27 cellular contexts compared by ENCODE assay signal in genomic region chr2:11621465-11621864, GRCh38. TPM values are rescaled to one million over a fixed set of nuclear protein-coding genes. Genes with fewer than 3 reads are reported as not detected.
"Had no signal": no experiment of that assay in that cellular context is flagged by ENCODE, and none has a peak within 500 bp of the region (broad histone marks: within the 10 kb centered on the region; RNA-seq: fewer than 3 reads in every experiment).

No MANE protein-coding gene starts in this region.

- H3K4me1 Mint-ChIP-seq: mesothelial cell of epicardium, nephron progenitor cell had no signal

- H3K27me3 ChIP-seq: adrenal gland, esophagus squamous epithelium, right atrium auricular region, tibial nerve had no signal

- H3K9me3 Mint-ChIP-seq: activated T-cell treated with anti-CD3 and anti-CD28 coated beads, Interleukin-2, amount 50 U/mL, for 4 hours; dendritic cell treated with granulocyte-macrophage colony-stimulating factor and Interleukin-4, amounts not matched to agents 40 ng/mL and 50 ng/mL, for 4 days; mesothelial cell of epicardium had no signal

- H3K36me3 Mint-ChIP-seq: activated naive CD4-positive, alpha-beta T cell treated with anti-CD3 and anti-CD28 coated beads, Interleukin-2, amount 50 U/mL, for 72 hours had no signal

- H3K36me3 ChIP-seq: adrenal gland, esophagus squamous epithelium had no signal

- H3K4me1 ChIP-seq: adrenal gland, esophagus squamous epithelium, right atrium auricular region, tibial nerve had no signal

- H3K9me3 ChIP-seq: adrenal gland, esophagus squamous epithelium, right atrium auricular region, tibial nerve had no signal

- H3K27me3 Mint-ChIP-seq: dendritic cell treated with granulocyte-macrophage colony-stimulating factor and Interleukin-4, amounts not matched to agents 40 ng/mL and 50 ng/mL, for 4 days had no signal

- DNase-seq: activated CD4-positive, alpha-beta T cell treated with anti-CD3 and anti-CD28 coated beads, Interleukin-2, amount 50 U/mL, for 1 hour; activated CD4-positive, CD25-positive, alpha-beta regulatory T cell treated with anti-CD3 and anti-CD28 coated beads, Interleukin-2, amount 50 U/mL, for 72 hours; activated CD8-positive, alpha-beta memory T cell treated with anti-CD3 and anti-CD28 coated beads, Interleukin-2, amount 50 U/mL, for 4 hours; activated T-cell treated with anti-CD3 and anti-CD28 coated beads, Interleukin-2, amount 50 U/mL, for 4 hours; adrenal gland; effector memory CD4-positive, alpha-beta T cell; esophagus squamous epithelium; left cardiac atrium; nephron progenitor cell; occipital lobe; stimulated activated CD4-positive, alpha-beta T cell treated with anti-CD3 and anti-CD28 coated beads, Interleukin-2, amount 100 ng/mL, for 24 hours; stimulated activated naive CD8-positive, alpha-beta T cell treated with anti-CD3 and anti-CD28 coated beads, Interleukin-15, Interleukin-2, amounts not matched to agents 100 U/mL and 50 U/mL, for 24 hours; T-helper 1 cell; T1000 had no signal

- H3K4me3 ChIP-seq: adrenal gland, esophagus squamous epithelium, right atrium auricular region, tibial nerve had no signal

- ATAC-seq: activated naive CD4-positive, alpha-beta T cell treated with anti-CD3 and anti-CD28 coated beads, Interleukin-2, amount 50 U/mL, for 72 hours; activated T-cell treated with anti-CD3 and anti-CD28 coated beads, Interleukin-2, amount 50 U/mL, for 4 hours; left cardiac atrium; stimulated activated naive CD8-positive, alpha-beta T cell treated with anti-CD3 and anti-CD28 coated beads, Interleukin-15, Interleukin-2, amounts not matched to agents 100 U/mL and 50 U/mL, for 24 hours had no signal

- H3K4me3 Mint-ChIP-seq: activated T-cell treated with anti-CD3 and anti-CD28 coated beads, Interleukin-2, amount 50 U/mL, for 4 hours; dendritic cell treated with granulocyte-macrophage colony-stimulating factor and Interleukin-4, amounts not matched to agents 40 ng/mL and 50 ng/mL, for 4 days; mesothelial cell of epicardium; nephron progenitor cell had no signal

- H3K27ac Mint-ChIP-seq: activated naive CD4-positive, alpha-beta T cell treated with anti-CD3 and anti-CD28 coated beads, Interleukin-2, amount 50 U/mL, for 72 hours; dendritic cell treated with granulocyte-macrophage colony-stimulating factor and Interleukin-4, amounts not matched to agents 40 ng/mL and 50 ng/mL, for 4 days; mesothelial cell of epicardium; nephron progenitor cell had no signal

- H3K27ac ChIP-seq: adrenal gland, esophagus squamous epithelium, right atrium auricular region, tibial nerve had no signal

RNA-seq across cellular contexts. Expression of gene NTSR2, which starts 48.5 kb away (rescaled TPM):
- total RNA-seq: activated naive CD4-positive, alpha-beta T cell treated with anti-CD3 and anti-CD28 coated beads, Interleukin-2, amount 50 U/mL, for 72 hours; activated T-cell treated with anti-CD3 and anti-CD28 coated beads, Interleukin-2, amount 50 U/mL, for 4 hours; astrocyte; bronchial epithelial cell; endothelial cell of umbilical vein; esophagus squamous epithelium; glomerular endothelial cell; lower leg skin; mesothelial cell of epicardium; myocyte; posterior vena cava; right atrium auricular region; skeletal muscle tissue had no signal
- polyA plus RNA-seq: endothelial cell of umbilical vein had no signal
